Comparison of ENCODE assay signal across 1 cellular context in the genomic region with DNA sequence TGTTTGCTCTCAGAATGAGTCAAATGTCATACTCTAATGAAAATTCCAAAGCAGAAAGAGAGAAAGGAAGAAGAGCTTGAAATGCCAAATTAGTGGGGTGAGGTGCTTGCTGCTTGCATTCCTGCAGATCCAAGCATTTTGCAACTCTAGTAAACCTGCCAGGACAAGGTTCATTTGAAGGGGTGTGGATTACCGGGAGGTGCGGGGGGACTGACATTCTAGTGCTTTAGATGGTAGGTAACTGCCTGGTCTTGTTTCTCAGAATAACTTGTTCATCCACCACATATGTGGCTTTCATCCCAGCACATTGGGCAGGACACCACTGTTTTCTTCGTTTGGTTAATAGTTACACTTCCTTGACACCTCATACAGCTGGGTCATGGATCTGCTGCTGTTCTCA.
TF ChIP-seq lines count a peak whose summit lies in the region.

No MANE protein-coding gene starts in this region.

TF ChIP-seq in H1, 55 proteins besides CTCF, POLR2A, EP300 and RAD21 (continued from another document):
- TF ChIP-seq, protein P1, sequence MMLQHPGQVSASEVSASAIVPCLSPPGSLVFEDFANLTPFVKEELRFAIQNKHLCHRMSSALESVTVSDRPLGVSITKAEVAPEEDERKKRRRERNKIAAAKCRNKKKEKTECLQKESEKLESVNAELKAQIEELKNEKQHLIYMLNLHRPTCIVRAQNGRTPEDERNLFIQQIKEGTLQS (IDR thresholded peaks at IDR 0.05; ENCODE audit: insufficient read depth, low read depth, low read length): no peak
- TF ChIP-seq SUZ12 (IDR thresholded peaks at IDR 0.05; ENCODE audit: low read length) (no peak), CEBPB (IDR thresholded peaks at IDR 0.05; ENCODE audit: low read depth, low read length) (no peak)
TF ChIP-seq in H1: peak in this region for 0.
